ENCODE assay signal across 8 cellular contexts in the genomic region with DNA sequence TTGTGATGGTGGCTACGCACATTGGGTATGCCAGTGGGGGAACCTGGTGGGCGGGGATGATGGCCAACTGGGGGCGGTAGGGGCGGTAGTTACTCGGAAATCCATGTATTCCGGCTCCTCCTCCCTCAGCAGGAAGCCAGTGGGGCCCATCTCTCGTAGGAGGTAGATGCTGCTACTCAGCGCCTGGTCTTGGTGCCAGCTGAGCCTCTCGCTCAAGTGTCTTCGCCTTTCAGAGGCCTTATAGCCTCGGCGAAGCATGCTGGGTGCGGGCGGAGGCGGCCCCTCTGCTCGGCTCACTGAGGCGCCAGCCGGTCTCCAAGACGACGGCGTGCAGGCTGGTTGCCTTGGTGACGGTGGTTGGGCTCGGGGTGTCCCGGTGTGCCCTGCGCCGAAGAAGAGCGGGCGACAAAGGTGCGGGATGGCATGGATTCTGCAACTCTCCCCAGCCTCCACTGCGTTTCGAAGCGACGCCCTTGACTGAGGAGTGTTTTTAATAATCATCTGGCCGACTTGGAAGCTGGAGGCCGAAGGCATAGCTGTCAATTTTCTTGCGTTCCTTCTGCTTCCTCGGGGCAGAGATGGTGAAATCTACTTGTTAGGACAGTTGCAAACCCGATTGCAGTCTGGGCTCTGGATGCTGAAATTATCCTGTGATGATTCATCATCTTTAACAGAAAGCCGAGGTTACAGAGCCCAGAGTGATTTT.
DNase-seq lines count a peak whose midpoint lies in the region; ATAC-seq lines count a peak whose summit lies in the region.

A gene with protein sequence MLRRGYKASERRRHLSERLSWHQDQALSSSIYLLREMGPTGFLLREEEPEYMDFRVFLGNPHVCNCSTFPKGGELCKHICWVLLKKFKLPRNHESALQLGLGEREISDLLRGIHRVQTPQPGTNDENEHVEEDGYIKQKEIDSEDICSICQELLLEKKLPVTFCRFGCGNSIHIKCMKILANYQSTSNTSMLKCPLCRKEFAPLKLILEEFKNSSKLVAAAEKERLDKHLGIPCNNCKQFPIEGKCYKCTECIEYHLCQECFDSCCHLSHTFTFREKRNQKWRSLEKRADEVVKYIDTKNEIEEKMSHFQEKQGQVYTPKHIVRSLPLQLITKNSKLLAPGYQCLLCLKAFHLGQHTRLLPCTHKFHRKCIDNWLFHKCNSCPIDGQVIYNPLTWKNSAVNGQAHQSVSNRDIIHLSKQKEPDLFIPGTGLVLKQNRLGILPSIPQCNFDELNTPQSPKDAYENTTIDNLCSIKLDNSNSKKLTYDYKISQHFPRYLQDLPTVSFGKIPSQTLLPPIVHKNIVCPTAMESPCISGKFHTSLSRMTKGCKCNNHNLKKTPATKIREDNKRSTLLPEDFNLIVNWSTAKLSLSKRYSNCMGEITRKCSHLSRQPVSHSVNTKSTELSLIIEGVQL (minus strand): TSS at position 298 of the 706 bp plus-strand sequence. CDS start 40 bp downstream, at position 258.

- peak; percentile 87 for DNase-seq in Ammon's horn (ENCODE audit: low spot score)
- peak; percentile 95 to 98 for DNase-seq in SHP77 (lab: John Stamatoyannopoulos, UW)
- DNase-seq in central memory CD8-positive, alpha-beta T cell (ENCODE audit: low spot score in 2 of 2) = no peak
- peak; percentile 98 for DNase-seq in iris pigment epithelial cell (ENCODE audit: low read depth)
- DNase-seq in skeletal muscle cell (ENCODE audit: low read depth) = peak; percentile 90
- DNase-seq in COLO668 (lab: John Stamatoyannopoulos, UW; ENCODE audit: unreplicated experiment) = no peak

- no peaks in the 10 kb centered on the region for H3K4me1 ChIP-seq in HUES48 (ENCODE audit: control insufficient read depth, insufficient read depth, low read length)

- H3K36me3 Mint-ChIP-seq in central memory CD8-positive, alpha-beta T cell (ENCODE audit: insufficient read depth) = peaks cover 1% of the 10 kb centered on the region

- H3K9me3 ChIP-seq in HUES48 (ENCODE audit: control insufficient read depth, insufficient read depth, low read length) = no peaks in the 10 kb centered on the region

- ATAC-seq in GM19438 (IDR thresholded peaks at IDR 0.05; ENCODE audit: low read depth, unreplicated experiment) = peak; percentile 84
- ATAC-seq in central memory CD8-positive, alpha-beta T cell (replicated peaks; ENCODE audit: extremely low read depth, poor library complexity, severe bottlenecking) = no peak

- H3K27me3 ChIP-seq in HUES48 (ENCODE audit: control insufficient read depth, insufficient read depth, low read length) = peaks cover 5% of the 10 kb centered on the region; the same call in 1 of the 2 replicates

- peak within 1 kb of the TSS; percentile 63 for H3K4me3 ChIP-seq in HUES48 (ENCODE audit: low read depth, low read length)
- peak within 1 kb of the TSS; percentile 57 for H3K4me3 ChIP-seq in skeletal muscle cell (ENCODE audit: low read depth, low read length)

- H3K36me3 ChIP-seq in HUES48 (ENCODE audit: control insufficient read depth, insufficient read depth, low read length) = no peaks in the 10 kb centered on the region

- H3K4me1 Mint-ChIP-seq in central memory CD8-positive, alpha-beta T cell = peaks cover 6% of the 10 kb centered on the region

- H3K27ac Mint-ChIP-seq in central memory CD8-positive, alpha-beta T cell (ENCODE audit: low read depth) = no peak within 1 kb of the TSS

- no peak within 1 kb of the TSS for H3K9ac ChIP-seq in HUES48 (ENCODE audit: low read depth, low read length)

- H3K9me3 Mint-ChIP-seq in central memory CD8-positive, alpha-beta T cell = peaks cover 13% of the 10 kb centered on the region

- H3K27ac ChIP-seq in HUES48 (ENCODE audit: low read depth, low read length) = peak within 1 kb of the TSS; percentile 29

- H3K4me3 Mint-ChIP-seq in central memory CD8-positive, alpha-beta T cell = peak within 1 kb of the TSS; percentile 44

- H3K27me3 Mint-ChIP-seq in central memory CD8-positive, alpha-beta T cell = peaks cover 17% of the 10 kb centered on the region

Comparison
In these comparisons a context has a peak if more than half of its experiments do, and no peak if none do; other contexts are left out.
1. DNase-seq: peak in Ammon's horn (single experiment), SHP77 (2 of 2), iris pigment epithelial cell (single experiment) and skeletal muscle cell (single experiment); none in central memory CD8-positive, alpha-beta T cell (0 of 2) and COLO668 (single experiment).